Comparison of ENCODE assay signal across 2 cellular contexts in genomic region chr12:127176804-127177203, GRCh38.
TF ChIP-seq lines count a peak whose summit lies in the region.

No MANE protein-coding gene starts in this region.

TF ChIP-seq in HEK293, 187 proteins besides CTCF, POLR2A, EP300 and RAD21 (continued from another document):
- TF ChIP-seq TSHZ1 (tag by site-specific recombination; IDR thresholded peaks at IDR 0.05; ENCODE audit: borderline replicate concordance) (no peak), ZNF514 (tag by site-specific recombination; IDR thresholded peaks at IDR 0.05) (no peak), TCF7L2 (IDR thresholded peaks at IDR 0.05; ENCODE audit: borderline replicate concordance, low read depth, low read length) (no peak)
TF ChIP-seq in HEK293: peak in this region for 1.

TF ChIP-seq in K562, 482 proteins besides CTCF, POLR2A, EP300 and RAD21 (continued from another document):
- TF ChIP-seq RREB1 (CRISPR knock-in tag; IDR thresholded peaks at IDR 0.05) (no peak), CBX5 (IDR thresholded peaks at IDR 0.05; ENCODE audit: borderline replicate concordance, low read depth) (peak; percentile 93), NR2C2 (CRISPR knock-in tag; IDR thresholded peaks at IDR 0.05) (no peak), NR2C2 (tag; IDR thresholded peaks at IDR 0.05) (no peak), ETS2 (tag; IDR thresholded peaks at IDR 0.05; ENCODE audit: borderline replicate concordance, poor library complexity, severe bottlenecking) (no peak), XRCC3 (IDR thresholded peaks at IDR 0.05) (peak; percentile 94; the same call in 1 of the 2 replicates), CBX3 (IDR thresholded peaks at IDR 0.05; ENCODE audit: borderline replicate concordance in 1 of 2, low read length in 2 of 2) (peak in 1 of 2 experiments; percentile 100; a peak in 2 of 3 replicates), MIER1 (IDR thresholded peaks at IDR 0.05; ENCODE audit: low read depth) (no peak), ZEB2 (IDR thresholded peaks at IDR 0.05) (peak; percentile 57; the same call in 1 of the 2 replicates), ZNF561 (CRISPR knock-in tag; conservative IDR thresholded peaks at IDR 0.05) (peak; percentile 81; the same call in 1 of the 2 replicates), TRIM24 (IDR thresholded peaks at IDR 0.05) (peak in 1 of 2 experiments; percentile 76; a peak in 2 of 4 replicates), NR2F6 (CRISPR knock-in tag; IDR thresholded peaks at IDR 0.05) (no peak), TRIM28 (IDR thresholded peaks at IDR 0.05) (peak; percentile 98), HSF4 (CRISPR knock-in tag; IDR thresholded peaks at IDR 0.05; ENCODE audit: borderline replicate concordance) (no peak), TAF7 (tag; IDR thresholded peaks at IDR 0.05) (no peak), LEF1 (IDR thresholded peaks at IDR 0.05) (peak; percentile 45; the same call in 1 of the 2 replicates), CBX1 (IDR thresholded peaks at IDR 0.05; ENCODE audit: low read depth) (0 out of 2 replicates have a peak, but pooled peaks have one; percentile 32)
- TF ChIP-seq, protein P1, sequence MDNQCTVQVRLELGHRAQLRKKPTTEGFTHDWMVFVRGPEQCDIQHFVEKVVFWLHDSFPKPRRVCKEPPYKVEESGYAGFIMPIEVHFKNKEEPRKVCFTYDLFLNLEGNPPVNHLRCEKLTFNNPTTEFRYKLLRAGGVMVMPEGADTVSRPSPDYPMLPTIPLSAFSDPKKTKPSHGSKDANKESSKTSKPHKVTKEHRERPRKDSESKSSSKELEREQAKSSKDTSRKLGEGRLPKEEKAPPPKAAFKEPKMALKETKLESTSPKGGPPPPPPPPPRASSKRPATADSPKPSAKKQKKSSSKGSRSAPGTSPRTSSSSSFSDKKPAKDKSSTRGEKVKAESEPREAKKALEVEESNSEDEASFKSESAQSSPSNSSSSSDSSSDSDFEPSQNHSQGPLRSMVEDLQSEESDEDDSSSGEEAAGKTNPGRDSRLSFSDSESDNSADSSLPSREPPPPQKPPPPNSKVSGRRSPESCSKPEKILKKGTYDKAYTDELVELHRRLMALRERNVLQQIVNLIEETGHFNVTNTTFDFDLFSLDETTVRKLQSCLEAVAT (IDR thresholded peaks at IDR 0.05) = no peak
- TF ChIP-seq, protein P2, sequence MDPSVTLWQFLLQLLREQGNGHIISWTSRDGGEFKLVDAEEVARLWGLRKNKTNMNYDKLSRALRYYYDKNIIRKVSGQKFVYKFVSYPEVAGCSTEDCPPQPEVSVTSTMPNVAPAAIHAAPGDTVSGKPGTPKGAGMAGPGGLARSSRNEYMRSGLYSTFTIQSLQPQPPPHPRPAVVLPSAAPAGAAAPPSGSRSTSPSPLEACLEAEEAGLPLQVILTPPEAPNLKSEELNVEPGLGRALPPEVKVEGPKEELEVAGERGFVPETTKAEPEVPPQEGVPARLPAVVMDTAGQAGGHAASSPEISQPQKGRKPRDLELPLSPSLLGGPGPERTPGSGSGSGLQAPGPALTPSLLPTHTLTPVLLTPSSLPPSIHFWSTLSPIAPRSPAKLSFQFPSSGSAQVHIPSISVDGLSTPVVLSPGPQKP (CRISPR knock-in tag; IDR thresholded peaks at IDR 0.05) = no peak
- TF ChIP-seq, protein P3, sequence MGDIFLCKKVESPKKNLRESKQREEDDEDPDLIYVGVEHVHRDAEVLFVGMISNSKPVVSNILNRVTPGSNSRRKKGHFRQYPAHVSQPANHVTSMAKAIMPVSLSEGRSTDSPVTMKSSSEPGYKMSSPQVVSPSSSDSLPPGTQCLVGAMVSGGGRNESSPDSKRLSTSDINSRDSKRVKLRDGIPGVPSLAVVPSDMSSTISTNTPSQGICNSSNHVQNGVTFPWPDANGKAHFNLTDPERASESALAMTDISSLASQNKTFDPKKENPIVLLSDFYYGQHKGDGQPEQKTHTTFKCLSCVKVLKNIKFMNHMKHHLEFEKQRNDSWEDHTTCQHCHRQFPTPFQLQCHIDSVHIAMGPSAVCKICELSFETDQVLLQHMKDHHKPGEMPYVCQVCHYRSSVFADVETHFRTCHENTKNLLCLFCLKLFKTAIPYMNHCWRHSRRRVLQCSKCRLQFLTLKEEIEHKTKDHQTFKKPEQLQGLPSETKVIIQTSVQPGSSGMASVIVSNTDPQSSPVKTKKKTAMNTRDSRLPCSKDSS (IDR thresholded peaks at IDR 0.05; ENCODE audit: low read depth, partially characterized antibody) = peak; percentile 99
- TF ChIP-seq, protein P4, sequence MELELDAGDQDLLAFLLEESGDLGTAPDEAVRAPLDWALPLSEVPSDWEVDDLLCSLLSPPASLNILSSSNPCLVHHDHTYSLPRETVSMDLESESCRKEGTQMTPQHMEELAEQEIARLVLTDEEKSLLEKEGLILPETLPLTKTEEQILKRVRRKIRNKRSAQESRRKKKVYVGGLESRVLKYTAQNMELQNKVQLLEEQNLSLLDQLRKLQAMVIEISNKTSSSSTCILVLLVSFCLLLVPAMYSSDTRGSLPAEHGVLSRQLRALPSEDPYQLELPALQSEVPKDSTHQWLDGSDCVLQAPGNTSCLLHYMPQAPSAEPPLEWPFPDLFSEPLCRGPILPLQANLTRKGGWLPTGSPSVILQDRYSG (tag; conservative IDR thresholded peaks at IDR 0.05; ENCODE audit: low read depth) = no peak
